In the genomic region with DNA sequence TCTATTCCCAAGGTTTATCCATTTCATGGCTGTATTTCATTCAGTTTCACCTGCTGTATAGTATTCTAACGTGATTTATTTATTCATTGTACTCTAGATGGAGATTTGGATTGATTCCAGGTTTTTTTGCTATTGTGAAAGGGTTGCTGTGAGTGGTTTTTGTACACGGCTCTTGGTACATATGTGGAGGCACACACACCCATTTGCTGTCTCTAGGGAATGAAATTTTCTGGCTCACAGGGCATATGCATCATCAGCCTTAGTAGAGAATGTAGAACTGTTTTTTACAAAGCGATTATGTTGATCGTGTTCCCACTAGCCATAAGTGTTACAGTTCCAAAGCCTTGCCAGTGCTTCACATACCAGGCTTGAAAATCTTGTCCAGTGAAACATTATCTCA, we compare ENCODE assay signal across 13 cellular contexts. TPM values are rescaled to one million over a fixed set of nuclear protein-coding genes. Genes with fewer than 3 reads are reported as not detected.
DNase-seq lines count a peak whose midpoint lies in the region; ATAC-seq, FAIRE-seq and TF ChIP-seq lines count a peak whose summit lies in the region.
"Had no signal": no experiment of that assay in that cellular context is flagged by ENCODE, and none has a peak within 500 bp of the region (broad histone marks: within the 10 kb centered on the region; RNA-seq: fewer than 3 reads in every experiment).

No MANE protein-coding gene starts in this region.

- DNase-seq in NCI-H1105 treated with DMSO at 0.1 percent for 48 hours (lab: John Stamatoyannopoulos, UW) (peak; percentile 25), NCI-H1105 (lab: John Stamatoyannopoulos, UW) (no peak), cardiac fibroblast (ENCODE audit: low read depth in 2 of 2) (peak; percentile 93 to 99), hepatic stellate cell (ENCODE audit: low spot score) (peak; percentile 36), testis (no peak), frontal cortex (ENCODE audit: low spot score in 2 of 2) (no peak)
- no peak for DNase-seq in stimulated activated CD8-positive, alpha-beta memory T cell treated with anti-CD3 and anti-CD28 coated beads, Interleukin-4, amount 100 ng/mL, for 48 hours
- DNase-seq: activated CD4-positive, alpha-beta T cell treated with anti-CD3 and anti-CD28 coated beads for 48 hours; body of pancreas; NCI-H1694 treated with DMSO at 0.1 percent for 48 hours had no signal

- no peak overlapping the region for H3K4me3 ChIP-seq in cardiac fibroblast (replicated peaks in 1 of 2; ENCODE audit: low read depth in 2 of 2, low read length in 2 of 2)
- no peak overlapping the region for H3K4me3 ChIP-seq in testis
- H3K4me3 ChIP-seq: body of pancreas had no signal

- H3K27me3 ChIP-seq in testis: no peaks in the 10 kb centered on the region
- H3K27me3 ChIP-seq: body of pancreas had no signal

- intact Hi-C loops in testis (cut with DNase I; ENCODE audit: low total_unique reads): no loop called here

- no peak for ATAC-seq in HG03378 (IDR thresholded peaks at IDR 0.05; ENCODE audit: unreplicated experiment)
- ATAC-seq: body of pancreas had no signal

- FAIRE-seq in frontal cortex (lab: Jason Lieb, UNC): no peak
- FAIRE-seq: endothelial cell of umbilical vein had no signal

- no peaks in the 10 kb centered on the region for H3K9me3 ChIP-seq in testis
- H3K9me3 ChIP-seq: body of pancreas had no signal

- TF ChIP-seq POLR2A in testis (IDR thresholded peaks at IDR 0.05): no peak

- no peaks in the 10 kb centered on the region for H3K36me3 ChIP-seq in testis (ENCODE audit: low read depth, missing control alignments)

- H3K27ac ChIP-seq in testis: peak overlapping the region; percentile 41 to 98
- H3K27ac ChIP-seq: 22Rv1, body of pancreas had no signal

- WGBS in testis, 2 donors: 37 to 43% methylated on average over 4 of the region's 4 CpGs

- TF ChIP-seq CTCF in cardiac fibroblast (IDR thresholded peaks at IDR 0.05; ENCODE audit: low read depth, low read length) (no peak), testis (IDR thresholded peaks at IDR 0.05) (no peak)

- peaks cover 41% of the 10 kb centered on the region for H3K4me1 ChIP-seq in testis

RNA-seq across cellular contexts. Expression of a gene that starts 5.1 kb away (rescaled TPM):
- total RNA-seq in testis (100 to 1,000 TPM; 278 to 366 TPM), frontal cortex (449 TPM)
- 143 TPM for polyA plus RNA-seq in testis (ENCODE audit: insufficient read depth, low read depth, low replicate concordance)

Comparison
In these comparisons a context has a peak if more than half of its experiments do, and no peak if none do; other contexts are left out.
1. DNase-seq: peak in NCI-H1105 treated with DMSO at 0.1 percent for 48 hours (single experiment), cardiac fibroblast (2 of 2) and hepatic stellate cell (single experiment); none in NCI-H1105 (single experiment), testis (single experiment), stimulated activated CD8-positive, alpha-beta memory T cell treated with anti-CD3 and anti-CD28 coated beads, Interleukin-4, amount 100 ng/mL, for 48 hours (single experiment) and frontal cortex (0 of 2).